20 cellular contexts compared by ENCODE assay signal in genomic region chr14:38549549-38549948, GRCh38.
"Had no signal": no experiment of that assay in that cellular context is flagged by ENCODE, and none has a peak within 500 bp of the region (broad histone marks: within the 10 kb centered on the region; RNA-seq: fewer than 3 reads in every experiment).

No MANE protein-coding gene starts in this region.

- H3K36me3 ChIP-seq: colonic mucosa, thoracic aorta had no signal

- H3K27ac ChIP-seq: colonic mucosa, dorsolateral prefrontal cortex, hepatocyte, thoracic aorta had no signal

- DNase-seq: activated CD4-positive, alpha-beta T cell treated with anti-CD3 and anti-CD28 coated beads for 36 hours; activated CD4-positive, CD25-positive, alpha-beta regulatory T cell; activated CD8-positive, alpha-beta memory T cell treated with anti-CD3 and anti-CD28 coated beads for 24 hours; activated effector memory CD4-positive, alpha-beta T cell treated with Interleukin-2 at 50 U/mL for 16 hours; activated naive CD4-positive, alpha-beta T cell treated with Interleukin-2 at 50 U/mL for 16 hours; anterior cingulate cortex; colonic mucosa; dorsolateral prefrontal cortex; effector memory CD4-positive, alpha-beta T cell; glutamatergic neuron; left colon; mammary epithelial cell; posterior cingulate gyrus; right cardiac atrium; stimulated activated CD4-positive, alpha-beta T cell treated with anti-CD3 and anti-CD28 coated beads, Interleukin-12 subunit alpha, Interleukin-12 subunit beta, amount 100 ng/mL, for 4 hours; stimulated activated CD4-positive, alpha-beta T cell treated with anti-CD3 and anti-CD28 coated beads, Interleukin-4, amount 100 ng/mL, for 24 hours; trophoblast cell had no signal

- H3K9me3 ChIP-seq: colonic mucosa, thoracic aorta had no signal

- ATAC-seq: activated CD4-positive, alpha-beta T cell treated with anti-CD3 and anti-CD28 coated beads for 36 hours; left colon; right cardiac atrium; stimulated activated effector memory CD8-positive, alpha-beta T cell treated with anti-CD3 and anti-CD28 coated beads, Interleukin-12 subunit alpha, Interleukin-12 subunit beta, amount 100 ng/mL, for 72 hours had no signal

- H3K27me3 ChIP-seq: colonic mucosa, dorsolateral prefrontal cortex, hepatocyte had no signal

- H3K4me3 ChIP-seq: colonic mucosa, dorsolateral prefrontal cortex, hepatocyte, thoracic aorta had no signal

- H3K4me1 ChIP-seq: colonic mucosa had no signal

- H3K4me2 ChIP-seq: hepatocyte had no signal
